25 cellular contexts compared by ENCODE assay signal in genomic region chr7:2598175-2598823, GRCh38.
"Had no signal": no experiment of that assay in that cellular context is flagged by ENCODE, and none has a peak within 500 bp of the region (broad histone marks: within the 10 kb centered on the region; RNA-seq: fewer than 3 reads in every experiment).

No MANE protein-coding gene starts in this region.

- H3K27ac Mint-ChIP-seq: activated CD8-positive, alpha-beta memory T cell treated with anti-CD3 and anti-CD28 coated beads, Interleukin-2, amount 10 ng/mL, durations not matched to agents 7 days and 5 days; activated naive CD4-positive, alpha-beta T cell treated with anti-CD3 and anti-CD28 coated beads, Interleukin-2, amount 50 U/mL, for 24 hours; activated T-cell treated with anti-CD3 and anti-CD28 coated beads, Interleukin-2, amount 50 U/mL, for 24 hours; activated T-helper 1 cell treated with anti-CD3 and anti-CD28 coated beads, Interleukin-12 subunit alpha, Interleukin-12 subunit beta, Interleukin-2, Interleukin-4 antibody, amounts not matched to agents 30 ng/mL and 10 ng/mL and 1 ng/mL, durations not matched to agents 14 hours and 24 hours and 36 hours had no signal

- H3K27me3 ChIP-seq: breast epithelium, MG63, Peyer's patch, SJSA1 had no signal

- H3K36me3 Mint-ChIP-seq: activated CD8-positive, alpha-beta memory T cell treated with anti-CD3 and anti-CD28 coated beads, Interleukin-2, amount 10 ng/mL, durations not matched to agents 7 days and 5 days had no signal

- DNase-seq: activated CD4-positive, alpha-beta T cell treated with anti-CD3 and anti-CD28 coated beads for 48 hours; activated CD4-positive, alpha-beta T cell treated with anti-CD3 and anti-CD28 coated beads, Interleukin-2, amount 50 U/mL, for 48 hours; activated CD4-positive, CD25-positive, alpha-beta regulatory T cell treated with anti-CD3 and anti-CD28 coated beads, Interleukin-2, amount 50 U/mL, for 72 hours; activated CD8-positive, alpha-beta memory T cell treated with anti-CD3 and anti-CD28 coated beads, Interleukin-2, amount 10 ng/mL, durations not matched to agents 7 days and 5 days; activated effector memory CD4-positive, alpha-beta T cell treated with Interleukin-2 at 50 U/mL for 16 hours; activated naive CD4-positive, alpha-beta T cell; activated T-cell treated with anti-CD3 and anti-CD28 coated beads, Interleukin-2, amount 50 U/mL, for 24 hours; aorta; MG63; NCI-H1105; NCI-H1436; NCI-H187; NCI-H2081; NCI-H510A treated with DMSO at 0.1 percent for 48 hours; NCI-H69; Peyer's patch; SHP77; SW 1271 had no signal

- H3K4me1 Mint-ChIP-seq: activated CD8-positive, alpha-beta memory T cell treated with anti-CD3 and anti-CD28 coated beads, Interleukin-2, amount 10 ng/mL, durations not matched to agents 7 days and 5 days; activated naive CD4-positive, alpha-beta T cell treated with anti-CD3 and anti-CD28 coated beads, Interleukin-2, amount 50 U/mL, for 24 hours; central memory CD8-positive, alpha-beta T cell had no signal

- H3K9me3 Mint-ChIP-seq: activated naive CD4-positive, alpha-beta T cell treated with anti-CD3 and anti-CD28 coated beads, Interleukin-2, amount 50 U/mL, for 24 hours; activated T-cell treated with anti-CD3 and anti-CD28 coated beads, Interleukin-2, amount 50 U/mL, for 24 hours; activated T-helper 1 cell treated with anti-CD3 and anti-CD28 coated beads, Interleukin-12 subunit alpha, Interleukin-12 subunit beta, Interleukin-2, Interleukin-4 antibody, amounts not matched to agents 30 ng/mL and 10 ng/mL and 1 ng/mL, durations not matched to agents 14 hours and 24 hours and 36 hours; central memory CD8-positive, alpha-beta T cell had no signal

- ATAC-seq: activated CD8-positive, alpha-beta memory T cell treated with anti-CD3 and anti-CD28 coated beads, Interleukin-2, amount 10 ng/mL, durations not matched to agents 7 days and 5 days; SK-N-SH treated with all-trans-retinoic acid at 6 μM for 48 hours had no signal

- H3K27ac ChIP-seq: breast epithelium, Peyer's patch, RWPE1, SJSA1 had no signal

- H3K27me3 Mint-ChIP-seq: activated CD8-positive, alpha-beta memory T cell treated with anti-CD3 and anti-CD28 coated beads, Interleukin-2, amount 10 ng/mL, durations not matched to agents 7 days and 5 days; activated naive CD4-positive, alpha-beta T cell treated with anti-CD3 and anti-CD28 coated beads, Interleukin-2, amount 50 U/mL, for 24 hours; activated T-cell treated with anti-CD3 and anti-CD28 coated beads, Interleukin-2, amount 50 U/mL, for 24 hours; central memory CD8-positive, alpha-beta T cell had no signal

- H3K9me3 ChIP-seq: breast epithelium, MG63, Peyer's patch, SJSA1 had no signal

- H3K4me3 ChIP-seq: breast epithelium, MG63, Peyer's patch, SJSA1 had no signal

- H3K4me1 ChIP-seq: breast epithelium, Peyer's patch, SJSA1 had no signal

- H3K4me3 Mint-ChIP-seq: activated CD8-positive, alpha-beta memory T cell treated with anti-CD3 and anti-CD28 coated beads, Interleukin-2, amount 10 ng/mL, durations not matched to agents 7 days and 5 days; activated naive CD4-positive, alpha-beta T cell treated with anti-CD3 and anti-CD28 coated beads, Interleukin-2, amount 50 U/mL, for 24 hours; activated T-cell treated with anti-CD3 and anti-CD28 coated beads, Interleukin-2, amount 50 U/mL, for 24 hours; activated T-helper 1 cell treated with anti-CD3 and anti-CD28 coated beads, Interleukin-12 subunit alpha, Interleukin-12 subunit beta, Interleukin-2, Interleukin-4 antibody, amounts not matched to agents 30 ng/mL and 10 ng/mL and 1 ng/mL, durations not matched to agents 14 hours and 24 hours and 36 hours; central memory CD8-positive, alpha-beta T cell had no signal
